13 cellular contexts compared by ENCODE assay signal in the genomic region with DNA sequence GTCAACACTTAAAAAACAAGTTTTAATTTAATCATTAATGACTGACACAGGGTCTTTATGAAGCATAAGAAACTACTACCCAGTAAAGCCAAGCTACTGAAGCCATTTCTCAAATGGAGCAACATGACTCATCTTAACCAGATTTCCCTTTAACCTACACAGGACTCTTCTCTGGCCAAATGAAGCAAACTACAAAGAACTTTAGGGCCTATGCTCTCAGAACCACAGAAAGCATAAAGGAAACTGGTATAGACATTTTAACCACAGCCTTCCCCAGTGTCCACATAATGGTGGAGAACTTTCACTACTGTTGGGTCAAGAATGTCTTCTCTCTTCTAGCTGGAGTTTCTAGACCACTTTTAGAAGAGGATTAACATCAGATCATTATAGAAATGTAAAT. TPM values are rescaled to one million over a fixed set of nuclear protein-coding genes. Genes with fewer than 3 reads are reported as not detected.
A peak's percentile ranks its signal among the peaks of the same experiment; 100 is the strongest.
DNase-seq lines count a peak whose midpoint lies in the region; ATAC-seq and FAIRE-seq lines count a peak whose summit lies in the region.
"Had no signal": no experiment of that assay in that cellular context is flagged by ENCODE, and none has a peak within 500 bp of the region (broad histone marks: within the 10 kb centered on the region; RNA-seq: fewer than 3 reads in every experiment).

No MANE protein-coding gene starts in this region.

- ATAC-seq in GM19397 (IDR thresholded peaks at IDR 0.05; ENCODE audit: unreplicated experiment) (peak; percentile 71), HG02885 (IDR thresholded peaks at IDR 0.05; ENCODE audit: poor library complexity, unreplicated experiment) (peak; percentile 78), GM19035 (IDR thresholded peaks at IDR 0.05; ENCODE audit: unreplicated experiment) (no peak)
- no peak for ATAC-seq in stimulated activated effector memory CD8-positive, alpha-beta T cell treated with anti-CD3 and anti-CD28 coated beads, Interleukin-12 subunit alpha, Interleukin-12 subunit beta, amount 100 ng/mL, for 72 hours
- ATAC-seq: Panc1 had no signal

- no peak overlapping the region for H3K4me3 Mint-ChIP-seq in stimulated activated effector memory CD8-positive, alpha-beta T cell treated with anti-CD3 and anti-CD28 coated beads, Interleukin-12 subunit alpha, Interleukin-12 subunit beta, amount 100 ng/mL, for 72 hours
- no peak overlapping the region for H3K4me3 Mint-ChIP-seq in activated T-helper 1 cell treated with anti-CD3 and anti-CD28 coated beads, Interleukin-12 subunit alpha, Interleukin-12 subunit beta, Interleukin-2, Interleukin-4 antibody, amounts not matched to agents 30 ng/mL and 10 ng/mL and 1 ng/mL, durations not matched to agents 14 hours and 24 hours and 36 hours
- H3K4me3 Mint-ChIP-seq in immature natural killer cell = no peak overlapping the region

- DNase-seq in RCC 7860 (ENCODE audit: low spot score) (no peak), immature natural killer cell (no peak), substantia nigra (lab: John Stamatoyannopoulos, UW) (no peak)
- DNase-seq in stimulated activated effector memory CD8-positive, alpha-beta T cell treated with anti-CD3 and anti-CD28 coated beads, Interleukin-12 subunit alpha, Interleukin-12 subunit beta, amount 100 ng/mL, for 72 hours (ENCODE audit: low spot score in 2 of 2) = no peak
- no peak for DNase-seq in activated T-helper 1 cell treated with anti-CD3 and anti-CD28 coated beads, Interleukin-12 subunit alpha, Interleukin-12 subunit beta, Interleukin-2, Interleukin-4 antibody, amounts not matched to agents 30 ng/mL and 10 ng/mL and 1 ng/mL, durations not matched to agents 14 hours and 24 hours and 36 hours (ENCODE audit: low spot score)
- DNase-seq: activated CD4-positive, alpha-beta T cell treated with anti-CD3 and anti-CD28 coated beads for 48 hours; stimulated activated CD8-positive, alpha-beta memory T cell treated with anti-CD3 and anti-CD28 coated beads, Interleukin-4, amount 100 ng/mL, for 48 hours had no signal

- H3K27ac Mint-ChIP-seq in stimulated activated effector memory CD8-positive, alpha-beta T cell treated with anti-CD3 and anti-CD28 coated beads, Interleukin-12 subunit alpha, Interleukin-12 subunit beta, amount 100 ng/mL, for 72 hours = peak overlapping the region; percentile 74
- H3K27ac Mint-ChIP-seq in activated T-helper 1 cell treated with anti-CD3 and anti-CD28 coated beads, Interleukin-12 subunit alpha, Interleukin-12 subunit beta, Interleukin-2, Interleukin-4 antibody, amounts not matched to agents 30 ng/mL and 10 ng/mL and 1 ng/mL, durations not matched to agents 14 hours and 24 hours and 36 hours = no peak overlapping the region
- no peak overlapping the region for H3K27ac Mint-ChIP-seq in immature natural killer cell

- H3K36me3 Mint-ChIP-seq in stimulated activated effector memory CD8-positive, alpha-beta T cell treated with anti-CD3 and anti-CD28 coated beads, Interleukin-12 subunit alpha, Interleukin-12 subunit beta, amount 100 ng/mL, for 72 hours = peaks cover 89% of the 10 kb centered on the region
- peaks cover 40% of the 10 kb centered on the region for H3K36me3 Mint-ChIP-seq in activated T-helper 1 cell treated with anti-CD3 and anti-CD28 coated beads, Interleukin-12 subunit alpha, Interleukin-12 subunit beta, Interleukin-2, Interleukin-4 antibody, amounts not matched to agents 30 ng/mL and 10 ng/mL and 1 ng/mL, durations not matched to agents 14 hours and 24 hours and 36 hours (ENCODE audit: low read depth)
- H3K36me3 Mint-ChIP-seq in immature natural killer cell = peaks cover 30 to 40% (median 35%) of the 10 kb centered on the region in 3 donors

- no peaks in the 10 kb centered on the region for H3K27me3 Mint-ChIP-seq in activated T-helper 1 cell treated with anti-CD3 and anti-CD28 coated beads, Interleukin-12 subunit alpha, Interleukin-12 subunit beta, Interleukin-2, Interleukin-4 antibody, amounts not matched to agents 30 ng/mL and 10 ng/mL and 1 ng/mL, durations not matched to agents 14 hours and 24 hours and 36 hours (ENCODE audit: insufficient read depth)
- peaks cover 0 to 2% (median 0%) of the 10 kb centered on the region in 3 donors for H3K27me3 Mint-ChIP-seq in immature natural killer cell (ENCODE audit: low read depth in 3 of 3)

- intact Hi-C loops in activated T-helper 1 cell treated with anti-CD3 and anti-CD28 coated beads, Interleukin-12 subunit alpha, Interleukin-12 subunit beta, Interleukin-2, Interleukin-4 antibody, amounts not matched to agents 30 ng/mL and 10 ng/mL and 1 ng/mL, durations not matched to agents 14 hours and 24 hours and 36 hours (cut with micrococcal nuclease) = no loop called here

- H3K4me1 Mint-ChIP-seq in stimulated activated effector memory CD8-positive, alpha-beta T cell treated with anti-CD3 and anti-CD28 coated beads, Interleukin-12 subunit alpha, Interleukin-12 subunit beta, amount 100 ng/mL, for 72 hours = peaks cover 12% of the 10 kb centered on the region
- peaks cover 22% of the 10 kb centered on the region for H3K4me1 Mint-ChIP-seq in activated T-helper 1 cell treated with anti-CD3 and anti-CD28 coated beads, Interleukin-12 subunit alpha, Interleukin-12 subunit beta, Interleukin-2, Interleukin-4 antibody, amounts not matched to agents 30 ng/mL and 10 ng/mL and 1 ng/mL, durations not matched to agents 14 hours and 24 hours and 36 hours (ENCODE audit: low read depth)
- peaks cover 0 to 7% of the 10 kb centered on the region in 2 donors for H3K4me1 Mint-ChIP-seq in immature natural killer cell

- no peak overlapping the region for H3K27ac ChIP-seq in substantia nigra (ENCODE audit: low read depth, low read length, poor library complexity, severe bottlenecking)
- H3K27ac ChIP-seq: cardiac muscle cell, parathyroid adenoma had no signal

- no peaks in the 10 kb centered on the region for H3K9me3 Mint-ChIP-seq in stimulated activated effector memory CD8-positive, alpha-beta T cell treated with anti-CD3 and anti-CD28 coated beads, Interleukin-12 subunit alpha, Interleukin-12 subunit beta, amount 100 ng/mL, for 72 hours
- H3K9me3 Mint-ChIP-seq in activated T-helper 1 cell treated with anti-CD3 and anti-CD28 coated beads, Interleukin-12 subunit alpha, Interleukin-12 subunit beta, Interleukin-2, Interleukin-4 antibody, amounts not matched to agents 30 ng/mL and 10 ng/mL and 1 ng/mL, durations not matched to agents 14 hours and 24 hours and 36 hours = no peaks in the 10 kb centered on the region
- no peaks in the 10 kb centered on the region for H3K9me3 Mint-ChIP-seq in immature natural killer cell

- FAIRE-seq in RCC 7860 (lab: Jason Lieb, UNC) = peak; percentile 63

RNA-seq across cellular contexts. Expression of a gene that starts 34.6 kb away (rescaled TPM):
- total RNA-seq in activated T-helper 1 cell treated with anti-CD3 and anti-CD28 coated beads, Interleukin-12 subunit alpha, Interleukin-12 subunit beta, Interleukin-2, Interleukin-4 antibody, amounts not matched to agents 30 ng/mL and 10 ng/mL and 1 ng/mL, durations not matched to agents 14 hours and 24 hours and 36 hours = 29.3 and 31.8 TPM in 2 replicates
- polyA plus RNA-seq in immature natural killer cell = 10 to 100 TPM in 2 of 3 donors, 1 to 10 TPM in 1; 7.1 to 12.9 (median 11.4) TPM

RNA-seq across cellular contexts. Expression of a gene that starts 42.2 kb away (rescaled TPM):
- 7.9 and 9.4 TPM in 2 replicates for total RNA-seq in activated T-helper 1 cell treated with anti-CD3 and anti-CD28 coated beads, Interleukin-12 subunit alpha, Interleukin-12 subunit beta, Interleukin-2, Interleukin-4 antibody, amounts not matched to agents 30 ng/mL and 10 ng/mL and 1 ng/mL, durations not matched to agents 14 hours and 24 hours and 36 hours
- 1 to 10 TPM; 3.3 to 9.8 (median 5.8) TPM for polyA plus RNA-seq in immature natural killer cell

RNA-seq across cellular contexts. Expression of a gene that starts 42.6 kb away (rescaled TPM):
- total RNA-seq in activated T-helper 1 cell treated with anti-CD3 and anti-CD28 coated beads, Interleukin-12 subunit alpha, Interleukin-12 subunit beta, Interleukin-2, Interleukin-4 antibody, amounts not matched to agents 30 ng/mL and 10 ng/mL and 1 ng/mL, durations not matched to agents 14 hours and 24 hours and 36 hours = 17.7 and 22.3 TPM in 2 replicates
- polyA plus RNA-seq in immature natural killer cell = 10 to 100 TPM; 12.4 to 14.5 (median 12.6) TPM

Comparison
In these comparisons a context has a peak if more than half of its experiments do, and no peak if none do; other contexts are left out.
1. ATAC-seq: peak in GM19397 (single experiment) and HG02885 (single experiment); none in stimulated activated effector memory CD8-positive, alpha-beta T cell treated with anti-CD3 and anti-CD28 coated beads, Interleukin-12 subunit alpha, Interleukin-12 subunit beta, amount 100 ng/mL, for 72 hours (single experiment) and GM19035 (single experiment).